In genomic region chr5:22699319-22699718, GRCh38 we compare ENCODE assay signal across 2 cellular contexts.
TF ChIP-seq lines count a peak whose summit lies in the region.

No MANE protein-coding gene starts in this region.

TF ChIP-seq in SK-N-SH, 30 proteins besides CTCF, POLR2A, EP300 and RAD21 (continued from another document):
- TF ChIP-seq REST (IDR thresholded peaks at IDR 0.05; ENCODE audit: low read depth, low read length) = no peak
- TF ChIP-seq JUND (IDR thresholded peaks at IDR 0.05) = no peak
- TF ChIP-seq TEAD4 (IDR thresholded peaks at IDR 0.05; ENCODE audit: borderline replicate concordance, insufficient read depth) = no peak
- TF ChIP-seq NRF1 (IDR thresholded peaks at IDR 0.05; ENCODE audit: low read depth, low read length) = no peak
- no peak for TF ChIP-seq ELF1 (IDR thresholded peaks at IDR 0.05)
- no peak for TF ChIP-seq FOXM1 (IDR thresholded peaks at IDR 0.05; ENCODE audit: low read depth)
- no peak for TF ChIP-seq YY1 (IDR thresholded peaks at IDR 0.05; ENCODE audit: low read depth)
- TF ChIP-seq USF1 (IDR thresholded peaks at IDR 0.05; ENCODE audit: borderline replicate concordance, low read depth) = no peak
- TF ChIP-seq, protein P1, sequence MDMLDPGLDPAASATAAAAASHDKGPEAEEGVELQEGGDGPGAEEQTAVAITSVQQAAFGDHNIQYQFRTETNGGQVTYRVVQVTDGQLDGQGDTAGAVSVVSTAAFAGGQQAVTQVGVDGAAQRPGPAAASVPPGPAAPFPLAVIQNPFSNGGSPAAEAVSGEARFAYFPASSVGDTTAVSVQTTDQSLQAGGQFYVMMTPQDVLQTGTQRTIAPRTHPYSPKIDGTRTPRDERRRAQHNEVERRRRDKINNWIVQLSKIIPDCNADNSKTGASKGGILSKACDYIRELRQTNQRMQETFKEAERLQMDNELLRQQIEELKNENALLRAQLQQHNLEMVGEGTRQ (IDR thresholded peaks at IDR 0.05; ENCODE audit: borderline replicate concordance, low read depth, low read length) = no peak
- TF ChIP-seq NFIC (IDR thresholded peaks at IDR 0.05; ENCODE audit: borderline replicate concordance) = no peak
- no peak for TF ChIP-seq TCF12 (IDR thresholded peaks at IDR 0.05)
- TF ChIP-seq, protein P2, sequence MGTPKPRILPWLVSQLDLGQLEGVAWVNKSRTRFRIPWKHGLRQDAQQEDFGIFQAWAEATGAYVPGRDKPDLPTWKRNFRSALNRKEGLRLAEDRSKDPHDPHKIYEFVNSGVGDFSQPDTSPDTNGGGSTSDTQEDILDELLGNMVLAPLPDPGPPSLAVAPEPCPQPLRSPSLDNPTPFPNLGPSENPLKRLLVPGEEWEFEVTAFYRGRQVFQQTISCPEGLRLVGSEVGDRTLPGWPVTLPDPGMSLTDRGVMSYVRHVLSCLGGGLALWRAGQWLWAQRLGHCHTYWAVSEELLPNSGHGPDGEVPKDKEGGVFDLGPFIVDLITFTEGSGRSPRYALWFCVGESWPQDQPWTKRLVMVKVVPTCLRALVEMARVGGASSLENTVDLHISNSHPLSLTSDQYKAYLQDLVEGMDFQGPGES (IDR thresholded peaks at IDR 0.05; ENCODE audit: low read depth, low read length) = no peak
- no peak for TF ChIP-seq ZBTB33 (IDR thresholded peaks at IDR 0.05; ENCODE audit: borderline replicate concordance, low read depth)
- TF ChIP-seq POLR2AphosphoS5 (IDR thresholded peaks at IDR 0.05; ENCODE audit: low read depth, low read length) = no peak
- no peak for TF ChIP-seq GATA2 (CRISPR knock-in tag; IDR thresholded peaks at IDR 0.05)
- no peak for TF ChIP-seq GABPA (IDR thresholded peaks at IDR 0.05; ENCODE audit: low read depth)
- TF ChIP-seq SMC3 (IDR thresholded peaks at IDR 0.05; ENCODE audit: low read depth, low read length) = no peak
- TF ChIP-seq RCOR1 (IDR thresholded peaks at IDR 0.05; ENCODE audit: low read length) = no peak

TF ChIP-seq in SK-N-SH treated with all-trans-retinoic acid at 6 μM for 48 hours, 23 proteins besides CTCF, POLR2A, EP300 and RAD21 (continued from another document):
- TF ChIP-seq, protein P3, sequence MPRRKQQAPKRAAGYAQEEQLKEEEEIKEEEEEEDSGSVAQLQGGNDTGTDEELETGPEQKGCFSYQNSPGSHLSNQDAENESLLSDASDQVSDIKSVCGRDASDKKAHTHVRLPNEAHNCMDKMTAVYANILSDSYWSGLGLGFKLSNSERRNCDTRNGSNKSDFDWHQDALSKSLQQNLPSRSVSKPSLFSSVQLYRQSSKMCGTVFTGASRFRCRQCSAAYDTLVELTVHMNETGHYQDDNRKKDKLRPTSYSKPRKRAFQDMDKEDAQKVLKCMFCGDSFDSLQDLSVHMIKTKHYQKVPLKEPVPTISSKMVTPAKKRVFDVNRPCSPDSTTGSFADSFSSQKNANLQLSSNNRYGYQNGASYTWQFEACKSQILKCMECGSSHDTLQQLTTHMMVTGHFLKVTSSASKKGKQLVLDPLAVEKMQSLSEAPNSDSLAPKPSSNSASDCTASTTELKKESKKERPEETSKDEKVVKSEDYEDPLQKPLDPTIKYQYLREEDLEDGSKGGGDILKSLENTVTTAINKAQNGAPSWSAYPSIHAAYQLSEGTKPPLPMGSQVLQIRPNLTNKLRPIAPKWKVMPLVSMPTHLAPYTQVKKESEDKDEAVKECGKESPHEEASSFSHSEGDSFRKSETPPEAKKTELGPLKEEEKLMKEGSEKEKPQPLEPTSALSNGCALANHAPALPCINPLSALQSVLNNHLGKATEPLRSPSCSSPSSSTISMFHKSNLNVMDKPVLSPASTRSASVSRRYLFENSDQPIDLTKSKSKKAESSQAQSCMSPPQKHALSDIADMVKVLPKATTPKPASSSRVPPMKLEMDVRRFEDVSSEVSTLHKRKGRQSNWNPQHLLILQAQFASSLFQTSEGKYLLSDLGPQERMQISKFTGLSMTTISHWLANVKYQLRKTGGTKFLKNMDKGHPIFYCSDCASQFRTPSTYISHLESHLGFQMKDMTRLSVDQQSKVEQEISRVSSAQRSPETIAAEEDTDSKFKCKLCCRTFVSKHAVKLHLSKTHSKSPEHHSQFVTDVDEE (CRISPR knock-in tag; IDR thresholded peaks at IDR 0.05) = no peak
- TF ChIP-seq CREB5 (CRISPR knock-in tag; IDR thresholded peaks at IDR 0.05; ENCODE audit: low read depth) = no peak
- TF ChIP-seq, protein P4, sequence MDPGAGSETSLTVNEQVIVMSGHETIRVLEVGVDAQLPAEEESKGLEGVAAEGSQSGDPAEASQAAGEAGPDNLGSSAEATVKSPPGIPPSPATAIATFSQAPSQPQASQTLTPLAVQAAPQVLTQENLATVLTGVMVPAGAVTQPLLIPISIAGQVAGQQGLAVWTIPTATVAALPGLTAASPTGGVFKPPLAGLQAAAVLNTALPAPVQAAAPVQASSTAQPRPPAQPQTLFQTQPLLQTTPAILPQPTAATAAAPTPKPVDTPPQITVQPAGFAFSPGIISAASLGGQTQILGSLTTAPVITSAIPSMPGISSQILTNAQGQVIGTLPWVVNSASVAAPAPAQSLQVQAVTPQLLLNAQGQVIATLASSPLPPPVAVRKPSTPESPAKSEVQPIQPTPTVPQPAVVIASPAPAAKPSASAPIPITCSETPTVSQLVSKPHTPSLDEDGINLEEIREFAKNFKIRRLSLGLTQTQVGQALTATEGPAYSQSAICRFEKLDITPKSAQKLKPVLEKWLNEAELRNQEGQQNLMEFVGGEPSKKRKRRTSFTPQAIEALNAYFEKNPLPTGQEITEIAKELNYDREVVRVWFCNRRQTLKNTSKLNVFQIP (CRISPR knock-in tag; IDR thresholded peaks at IDR 0.05; ENCODE audit: borderline replicate concordance, low read depth) = no peak
- no peak for TF ChIP-seq ISL1 (CRISPR knock-in tag; IDR thresholded peaks at IDR 0.05)
- TF ChIP-seq ARNTL (CRISPR knock-in tag; IDR thresholded peaks at IDR 0.05; ENCODE audit: borderline replicate concordance, low read depth) = no peak
- no peak for TF ChIP-seq RARB (CRISPR knock-in tag; IDR thresholded peaks at IDR 0.05)
- TF ChIP-seq BACH2 (CRISPR knock-in tag; IDR thresholded peaks at IDR 0.05; ENCODE audit: borderline replicate concordance) = no peak
- TF ChIP-seq ZFP3 (CRISPR knock-in tag; IDR thresholded peaks at IDR 0.05) = no peak
- no peak for TF ChIP-seq GLIS3 (CRISPR knock-in tag; IDR thresholded peaks at IDR 0.05)
- TF ChIP-seq ZFP30 (CRISPR knock-in tag; IDR thresholded peaks at IDR 0.05) = no peak
TF ChIP-seq in SK-N-SH treated with all-trans-retinoic acid at 6 μM for 48 hours: peak in this region for 0.
